Comparison of ENCODE assay signal across 1 cellular context in genomic region chr20:52433326-52434040, GRCh38.
TF ChIP-seq lines count a peak whose summit lies in the region.

No MANE protein-coding gene starts in this region.

TF ChIP-seq in GM12878, 131 proteins besides CTCF, POLR2A, EP300 and RAD21 (continued from another document):
- TF ChIP-seq, protein P1, sequence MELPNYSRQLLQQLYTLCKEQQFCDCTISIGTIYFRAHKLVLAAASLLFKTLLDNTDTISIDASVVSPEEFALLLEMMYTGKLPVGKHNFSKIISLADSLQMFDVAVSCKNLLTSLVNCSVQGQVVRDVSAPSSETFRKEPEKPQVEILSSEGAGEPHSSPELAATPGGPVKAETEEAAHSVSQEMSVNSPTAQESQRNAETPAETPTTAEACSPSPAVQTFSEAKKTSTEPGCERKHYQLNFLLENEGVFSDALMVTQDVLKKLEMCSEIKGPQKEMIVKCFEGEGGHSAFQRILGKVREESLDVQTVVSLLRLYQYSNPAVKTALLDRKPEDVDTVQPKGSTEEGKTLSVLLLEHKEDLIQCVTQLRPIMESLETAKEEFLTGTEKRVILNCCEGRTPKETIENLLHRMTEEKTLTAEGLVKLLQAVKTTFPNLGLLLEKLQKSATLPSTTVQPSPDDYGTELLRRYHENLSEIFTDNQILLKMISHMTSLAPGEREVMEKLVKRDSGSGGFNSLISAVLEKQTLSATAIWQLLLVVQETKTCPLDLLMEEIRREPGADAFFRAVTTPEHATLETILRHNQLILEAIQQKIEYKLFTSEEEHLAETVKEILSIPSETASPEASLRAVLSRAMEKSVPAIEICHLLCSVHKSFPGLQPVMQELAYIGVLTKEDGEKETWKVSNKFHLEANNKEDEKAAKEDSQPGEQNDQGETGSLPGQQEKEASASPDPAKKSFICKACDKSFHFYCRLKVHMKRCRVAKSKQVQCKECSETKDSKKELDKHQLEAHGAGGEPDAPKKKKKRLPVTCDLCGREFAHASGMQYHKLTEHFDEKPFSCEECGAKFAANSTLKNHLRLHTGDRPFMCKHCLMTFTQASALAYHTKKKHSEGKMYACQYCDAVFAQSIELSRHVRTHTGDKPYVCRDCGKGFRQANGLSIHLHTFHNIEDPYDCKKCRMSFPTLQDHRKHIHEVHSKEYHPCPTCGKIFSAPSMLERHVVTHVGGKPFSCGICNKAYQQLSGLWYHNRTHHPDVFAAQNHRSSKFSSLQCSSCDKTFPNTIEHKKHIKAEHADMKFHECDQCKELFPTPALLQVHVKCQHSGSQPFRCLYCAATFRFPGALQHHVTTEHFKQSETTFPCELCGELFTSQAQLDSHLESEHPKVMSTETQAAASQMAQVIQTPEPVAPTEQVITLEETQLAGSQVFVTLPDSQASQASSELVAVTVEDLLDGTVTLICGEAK (IDR thresholded peaks at IDR 0.05; ENCODE audit: borderline replicate concordance): peak; percentile 34; the same call in 1 of the 2 replicates
- TF ChIP-seq SIX5 (IDR thresholded peaks at IDR 0.05; ENCODE audit: low read depth, low read length, severe bottlenecking): no peak
- TF ChIP-seq, protein P2, sequence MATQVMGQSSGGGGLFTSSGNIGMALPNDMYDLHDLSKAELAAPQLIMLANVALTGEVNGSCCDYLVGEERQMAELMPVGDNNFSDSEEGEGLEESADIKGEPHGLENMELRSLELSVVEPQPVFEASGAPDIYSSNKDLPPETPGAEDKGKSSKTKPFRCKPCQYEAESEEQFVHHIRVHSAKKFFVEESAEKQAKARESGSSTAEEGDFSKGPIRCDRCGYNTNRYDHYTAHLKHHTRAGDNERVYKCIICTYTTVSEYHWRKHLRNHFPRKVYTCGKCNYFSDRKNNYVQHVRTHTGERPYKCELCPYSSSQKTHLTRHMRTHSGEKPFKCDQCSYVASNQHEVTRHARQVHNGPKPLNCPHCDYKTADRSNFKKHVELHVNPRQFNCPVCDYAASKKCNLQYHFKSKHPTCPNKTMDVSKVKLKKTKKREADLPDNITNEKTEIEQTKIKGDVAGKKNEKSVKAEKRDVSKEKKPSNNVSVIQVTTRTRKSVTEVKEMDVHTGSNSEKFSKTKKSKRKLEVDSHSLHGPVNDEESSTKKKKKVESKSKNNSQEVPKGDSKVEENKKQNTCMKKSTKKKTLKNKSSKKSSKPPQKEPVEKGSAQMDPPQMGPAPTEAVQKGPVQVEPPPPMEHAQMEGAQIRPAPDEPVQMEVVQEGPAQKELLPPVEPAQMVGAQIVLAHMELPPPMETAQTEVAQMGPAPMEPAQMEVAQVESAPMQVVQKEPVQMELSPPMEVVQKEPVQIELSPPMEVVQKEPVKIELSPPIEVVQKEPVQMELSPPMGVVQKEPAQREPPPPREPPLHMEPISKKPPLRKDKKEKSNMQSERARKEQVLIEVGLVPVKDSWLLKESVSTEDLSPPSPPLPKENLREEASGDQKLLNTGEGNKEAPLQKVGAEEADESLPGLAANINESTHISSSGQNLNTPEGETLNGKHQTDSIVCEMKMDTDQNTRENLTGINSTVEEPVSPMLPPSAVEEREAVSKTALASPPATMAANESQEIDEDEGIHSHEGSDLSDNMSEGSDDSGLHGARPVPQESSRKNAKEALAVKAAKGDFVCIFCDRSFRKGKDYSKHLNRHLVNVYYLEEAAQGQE (IDR thresholded peaks at IDR 0.05; ENCODE audit: low read depth, low read length): no peak
- no peak for TF ChIP-seq RBBP5 (conservative IDR thresholded peaks at IDR 0.05)
